1 cellular context compared by ENCODE assay signal in genomic region chr1:162551969-162552683, GRCh38.
A peak's percentile ranks its signal among the peaks of the same experiment; 100 is the strongest.
TF ChIP-seq lines count a peak whose summit lies in the region.

No MANE protein-coding gene starts in this region.

TF ChIP-seq in K562, 482 proteins besides CTCF, POLR2A, EP300 and RAD21 (continued from another document):
- TF ChIP-seq ZNF318 (IDR thresholded peaks at IDR 0.05; ENCODE audit: borderline replicate concordance in 1 of 2, low read depth in 1 of 2) (no peak), CTCFL (IDR thresholded peaks at IDR 0.05; ENCODE audit: borderline replicate concordance, insufficient read depth, low read depth, low read length, poor library complexity, severe bottlenecking) (no peak), MEF2A (IDR thresholded peaks at IDR 0.05; ENCODE audit: control insufficient read depth, low read depth, low read length) (no peak), ZNF121 (CRISPR knock-in tag; conservative IDR thresholded peaks at IDR 0.05) (peak; percentile 89), CEBPB (tag; IDR thresholded peaks at IDR 0.05) (peak; percentile 49), SRSF7 (optimal IDR thresholded peaks at IDR 0.05; ENCODE audit: low read depth, low read length) (no peak), NR2F6 (CRISPR knock-in tag; IDR thresholded peaks at IDR 0.05) (no peak), ZBTB49 (CRISPR knock-in tag; IDR thresholded peaks at IDR 0.05; ENCODE audit: borderline replicate concordance) (no peak), E2F8 (IDR thresholded peaks at IDR 0.05; ENCODE audit: low read depth, partially characterized antibody) (no peak), STAT6 (CRISPR knock-in tag; IDR thresholded peaks at IDR 0.05) (no peak)
